1 cellular context compared by ENCODE assay signal in the genomic region with DNA sequence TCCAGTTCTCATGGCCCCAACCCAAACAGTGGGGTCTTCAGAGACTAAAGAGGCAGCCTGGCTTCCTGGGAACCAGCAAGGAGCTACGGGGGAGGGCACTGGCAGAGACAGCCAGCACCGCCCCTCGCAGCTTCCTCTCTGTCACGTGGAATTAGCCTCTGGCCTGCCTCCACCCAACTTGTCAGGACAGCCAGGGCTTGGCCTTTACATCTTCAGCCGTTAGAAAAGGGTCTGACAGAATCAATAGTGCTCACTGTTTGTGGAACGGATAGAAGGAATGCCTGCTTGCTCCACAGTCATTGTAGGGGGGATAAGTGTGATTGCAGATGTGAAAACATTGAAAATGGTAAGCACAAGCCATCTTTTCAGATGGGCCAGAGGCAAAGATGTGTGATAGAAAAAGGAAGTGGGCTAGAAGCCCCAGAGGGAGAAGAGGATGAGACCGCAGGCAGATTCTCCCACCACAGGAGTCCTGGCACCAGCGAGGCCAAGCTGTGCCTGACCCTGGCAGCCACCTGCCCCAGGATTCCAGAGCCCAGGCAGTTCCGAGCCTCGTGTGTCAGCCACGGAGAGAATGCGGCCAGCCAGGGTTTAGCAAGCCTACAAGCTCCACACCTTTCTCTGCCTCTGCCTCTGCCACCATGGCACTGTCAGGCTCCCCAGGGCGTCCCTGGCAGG.
A peak's percentile ranks its signal among the peaks of the same experiment; 100 is the strongest.
TF ChIP-seq lines count a peak whose summit lies in the region.

No MANE protein-coding gene starts in this region.

TF ChIP-seq in GM12878, 131 proteins besides CTCF, POLR2A, EP300 and RAD21 (continued from another document):
- peak; percentile 62; the same call in 1 of the 2 replicates for TF ChIP-seq SPI1 (IDR thresholded peaks at IDR 0.05; ENCODE audit: borderline replicate concordance, insufficient read depth, low read depth, low read length)
